15 cellular contexts compared by ENCODE assay signal in genomic region chr22:36147196-36147788, GRCh38. TPM values are rescaled to one million over a fixed set of nuclear protein-coding genes. Genes with fewer than 3 reads are reported as not detected.
DNase-seq lines count a peak whose midpoint lies in the region; ATAC-seq, FAIRE-seq and TF ChIP-seq lines count a peak whose summit lies in the region.
"Had no signal": no experiment of that assay in that cellular context is flagged by ENCODE, and none has a peak within 500 bp of the region (broad histone marks: within the 10 kb centered on the region; RNA-seq: fewer than 3 reads in every experiment).

No MANE protein-coding gene starts in this region.

- peak overlapping the region in 1 of 2 donors; percentile 76 for H3K27ac Mint-ChIP-seq in natural killer cell treated with Interleukin-12 subunit alpha and Interleukin-12 subunit beta and Interleukin-15 and Interleukin-18, amount 100 ng/mL, for 72 hours
- H3K27ac Mint-ChIP-seq: activated T-cell treated with anti-CD3 and anti-CD28 coated beads, Interleukin-2, amount 50 U/mL, for 72 hours had no signal

- H2AFZ ChIP-seq in Karpas-422 (ENCODE audit: low read length): no peak overlapping the region

- no peak overlapping the region for H3K4me2 ChIP-seq in Karpas-422 (ENCODE audit: low read depth, low read length, poor library complexity, severe bottlenecking)

- H3K36me3 Mint-ChIP-seq in natural killer cell treated with Interleukin-12 subunit alpha and Interleukin-12 subunit beta and Interleukin-15 and Interleukin-18, amount 100 ng/mL, for 72 hours: peaks cover 8% of the 10 kb centered on the region

- no peaks in the 10 kb centered on the region for H3K27me3 Mint-ChIP-seq in natural killer cell treated with Interleukin-12 subunit alpha and Interleukin-12 subunit beta and Interleukin-15 and Interleukin-18, amount 100 ng/mL, for 72 hours

- no peak for DNase-seq in left ventricle myocardium inferior
- DNase-seq in right cardiac atrium: no peak
- DNase-seq in adipocyte (ENCODE audit: low read depth): no peak
- peak; percentile 48 for DNase-seq in natural killer cell treated with Interleukin-12 subunit alpha and Interleukin-12 subunit beta and Interleukin-15 and Interleukin-18, amount 100 ng/mL, for 72 hours (ENCODE audit: low spot score)
- DNase-seq in pancreas: no peak
- no peak for DNase-seq in NCI-H345 treated with DMSO at 0.1 percent for 48 hours (lab: John Stamatoyannopoulos, UW; ENCODE audit: unreplicated experiment)
- DNase-seq in Karpas-422: no peak
- DNase-seq: activated CD4-positive, alpha-beta T cell treated with anti-CD3 and anti-CD28 coated beads, Interleukin-2, amount 50 U/mL, for 4 hours; activated T-cell treated with anti-CD3 and anti-CD28 coated beads, Interleukin-2, amount 50 U/mL, for 72 hours; esophagus squamous epithelium; KG1; NCI-H1105 treated with DMSO at 0.1 percent for 48 hours; NK-92 treated with Interleukin-12 subunit alpha and Interleukin-12 subunit beta, amount 100 ng/mL, for 24 hours had no signal

- peaks cover 68% of the 10 kb centered on the region for H3K4me1 ChIP-seq in left ventricle myocardium inferior
- H3K4me1 ChIP-seq in right cardiac atrium (ENCODE audit: control insufficient read depth, insufficient read depth, low read length): peaks cover 8% of the 10 kb centered on the region
- peaks cover 75% of the 10 kb centered on the region for H3K4me1 ChIP-seq in adipocyte (ENCODE audit: control insufficient read depth, insufficient read depth, low read length)
- no peaks in the 10 kb centered on the region for H3K4me1 ChIP-seq in pancreas
- H3K4me1 ChIP-seq in Karpas-422 (ENCODE audit: low read length): no peaks in the 10 kb centered on the region

- intact Hi-C loops in left ventricle myocardium inferior (cut with micrococcal nuclease) (loop anchor here (5.0 kb wide), 1 partner anchor 35 kb away; no protein-coding TSS in a partner anchor), right cardiac atrium (cut with DNase I) (loop anchor here (5.0 to 10.0 kb wide), 3 partner anchors 35 to 138 kb away; no protein-coding TSS in a partner anchor), pancreas (cut with DNase I) (loop anchor here in 1 of 3 donors (5.0 kb wide), 1 partner anchor 35 kb away; no protein-coding TSS in a partner anchor)

- 71% methylated on average over 8 of the region's 8 CpGs for WGBS in right cardiac atrium
- WGBS in pancreas, 2 donors: 77 to 83% methylated on average over 8 of the region's 8 CpGs

- H3K27me3 ChIP-seq in left ventricle myocardium inferior (ENCODE audit: low read depth) (no peaks in the 10 kb centered on the region), right cardiac atrium (ENCODE audit: control insufficient read depth, insufficient read depth) (no peaks in the 10 kb centered on the region), adipocyte (replicated peaks; ENCODE audit: control insufficient read depth, insufficient read depth, low read length) (no peaks in the 10 kb centered on the region), pancreas (no peaks in the 10 kb centered on the region), Karpas-422 (ENCODE audit: low read length) (no peaks in the 10 kb centered on the region)
- H3K27me3 ChIP-seq: esophagus squamous epithelium had no signal

- H3K27ac ChIP-seq in left ventricle myocardium inferior (replicated peaks) (peak overlapping the region; percentile 54), right cardiac atrium (ENCODE audit: low read length) (no peak overlapping the region), pancreas (no peak overlapping the region), Karpas-422 (ENCODE audit: low read length) (no peak overlapping the region)

- TF ChIP-seq CTCF in left ventricle myocardium inferior (IDR thresholded peaks at IDR 0.05; ENCODE audit: borderline replicate concordance) (no peak), pancreas (IDR thresholded peaks at IDR 0.05) (no peak)

- no peaks in the 10 kb centered on the region for H3K9me2 ChIP-seq in Karpas-422 (replicated peaks; ENCODE audit: insufficient read depth, low read length)

- no peaks in the 10 kb centered on the region for H3K79me2 ChIP-seq in Karpas-422 (ENCODE audit: low read length)

- H4K20me1 ChIP-seq in Karpas-422 (ENCODE audit: insufficient read depth, low read depth, low read length): no peaks in the 10 kb centered on the region

- H3K9me3 Mint-ChIP-seq in natural killer cell treated with Interleukin-12 subunit alpha and Interleukin-12 subunit beta and Interleukin-15 and Interleukin-18, amount 100 ng/mL, for 72 hours: peaks cover 4% of the 10 kb centered on the region

- peak overlapping the region; percentile 36 for H3K9ac ChIP-seq in adipocyte (ENCODE audit: low read length)
- no peak overlapping the region for H3K9ac ChIP-seq in Karpas-422 (ENCODE audit: low read length)

- FAIRE-seq in pancreas (lab: Jason Lieb, UNC): no peak

- H3K9me3 ChIP-seq in left ventricle myocardium inferior (replicated peaks) (no peaks in the 10 kb centered on the region), right cardiac atrium (ENCODE audit: control insufficient read depth, low read length) (no peaks in the 10 kb centered on the region), adipocyte (ENCODE audit: control insufficient read depth, low read length) (peaks cover 4% of the 10 kb centered on the region), pancreas (no peaks in the 10 kb centered on the region), Karpas-422 (ENCODE audit: low read length) (no peaks in the 10 kb centered on the region)
- H3K9me3 ChIP-seq: esophagus squamous epithelium had no signal

- no peak overlapping the region for H3K4me3 ChIP-seq in left ventricle myocardium inferior
- no peak overlapping the region for H3K4me3 ChIP-seq in right cardiac atrium (ENCODE audit: low read length)
- no peak overlapping the region for H3K4me3 ChIP-seq in adipocyte (ENCODE audit: low read length)
- H3K4me3 ChIP-seq in pancreas: no peak overlapping the region
- H3K4me3 ChIP-seq in Karpas-422 (ENCODE audit: low read length): no peak overlapping the region
- H3K4me3 ChIP-seq: esophagus squamous epithelium, lung had no signal

- ATAC-seq in right cardiac atrium: no peak
- ATAC-seq in natural killer cell treated with Interleukin-12 subunit alpha and Interleukin-12 subunit beta and Interleukin-15 and Interleukin-18, amount 100 ng/mL, for 72 hours: no peak
- ATAC-seq in pancreas: no peak
- no peak for ATAC-seq in HG03521 (IDR thresholded peaks at IDR 0.05; ENCODE audit: unreplicated experiment)
- ATAC-seq: activated T-cell treated with anti-CD3 and anti-CD28 coated beads, Interleukin-2, amount 50 U/mL, for 72 hours had no signal

- peaks cover 44% of the 10 kb centered on the region for H3K36me3 ChIP-seq in left ventricle myocardium inferior
- peaks cover 33% of the 10 kb centered on the region for H3K36me3 ChIP-seq in adipocyte (ENCODE audit: control insufficient read depth, insufficient read depth, low read length, severe bottlenecking)
- H3K36me3 ChIP-seq in pancreas: no peaks in the 10 kb centered on the region
- H3K36me3 ChIP-seq in Karpas-422 (ENCODE audit: insufficient read depth, low read length): no peaks in the 10 kb centered on the region

- peaks cover 25 to 51% of the 10 kb centered on the region in 2 donors for H3K4me1 Mint-ChIP-seq in natural killer cell treated with Interleukin-12 subunit alpha and Interleukin-12 subunit beta and Interleukin-15 and Interleukin-18, amount 100 ng/mL, for 72 hours (ENCODE audit: low read depth in 2 of 2)

- no peak overlapping the region for H3K4me3 Mint-ChIP-seq in natural killer cell treated with Interleukin-12 subunit alpha and Interleukin-12 subunit beta and Interleukin-15 and Interleukin-18, amount 100 ng/mL, for 72 hours
- H3K4me3 Mint-ChIP-seq: activated T-cell treated with anti-CD3 and anti-CD28 coated beads, Interleukin-2, amount 50 U/mL, for 72 hours had no signal

RNA-seq across cellular contexts. Expression of gene APOL3, which starts 13.3 kb away (rescaled TPM):
- total RNA-seq in left ventricle myocardium inferior (21.3 TPM), right cardiac atrium (10 to 100 TPM; 22.9 to 33.1 (median 26.5) TPM), pancreas (1 to 10 TPM; 2.5 to 7.5 (median 4.6) TPM)
- polyA plus RNA-seq in right cardiac atrium (23.3 TPM), pancreas (10 to 100 TPM; 11.8 to 13.5 TPM)
- 100 to 1,000 TPM in 1 of 2 donors, 10 to 100 TPM in 1; 79.8 to 169 TPM for total RNA-seq in natural killer cell treated with Interleukin-12 subunit alpha and Interleukin-12 subunit beta and Interleukin-15 and Interleukin-18, amount 100 ng/mL, for 72 hours
- total RNA-seq in Karpas-422 (2014; rRNA removed; shearing (Covaris generic); ENCODE audit: low replicate concordance): 0.60 and 1.7 TPM in 2 replicates

RNA-seq across cellular contexts. Expression of gene APOL4, which starts 54.3 kb away (rescaled TPM):
- total RNA-seq in left ventricle myocardium inferior: 4.7 TPM
- 1 to 10 TPM in 3 of 4 donors, not detected in 1; 3.1 to 7.4 (median 7.2) TPM for total RNA-seq in right cardiac atrium
- 3.8 TPM for polyA plus RNA-seq in right cardiac atrium
- 1 to 10 TPM in 1 of 2 donors, under 1 TPM in 1; 0.64 to 1.5 TPM for total RNA-seq in natural killer cell treated with Interleukin-12 subunit alpha and Interleukin-12 subunit beta and Interleukin-15 and Interleukin-18, amount 100 ng/mL, for 72 hours
- total RNA-seq in pancreas: 1 to 10 TPM in 3 of 6 donors, under 1 TPM in 3; 0.28 to 4.1 (median 0.85) TPM
- 1 to 10 TPM; 1.9 TPM for polyA plus RNA-seq in pancreas
- not detected in 2 replicates for total RNA-seq in Karpas-422 (2014; rRNA removed; shearing (Covaris generic); ENCODE audit: low replicate concordance)
